Comparison of ENCODE assay signal across 10 cellular contexts in genomic region chr1:47756006-47756405, GRCh38.
"Had no signal": no experiment of that assay in that cellular context is flagged by ENCODE, and none has a peak within 500 bp of the region (broad histone marks: within the 10 kb centered on the region; RNA-seq: fewer than 3 reads in every experiment).

No MANE protein-coding gene starts in this region.

- FAIRE-seq: frontal cortex had no signal

- DNase-seq: aorta, brain microvascular endothelial cell, cortex of kidney, kidney glomerular epithelial cell, occipital lobe, retina, upper lobe of right lung had no signal

- H3K36me3 ChIP-seq: brain microvascular endothelial cell, upper lobe of right lung had no signal

- H3K4me3 ChIP-seq: testis, upper lobe of right lung had no signal

- H3K27me3 ChIP-seq: brain microvascular endothelial cell, testis, upper lobe of right lung had no signal

- H3K9me3 ChIP-seq: testis, upper lobe of right lung had no signal

- H3K27ac ChIP-seq: brain microvascular endothelial cell, testis, upper lobe of right lung had no signal

- ATAC-seq: left ventricle myocardium superior had no signal
